Comparison of ENCODE assay signal across 14 cellular contexts in the genomic region with DNA sequence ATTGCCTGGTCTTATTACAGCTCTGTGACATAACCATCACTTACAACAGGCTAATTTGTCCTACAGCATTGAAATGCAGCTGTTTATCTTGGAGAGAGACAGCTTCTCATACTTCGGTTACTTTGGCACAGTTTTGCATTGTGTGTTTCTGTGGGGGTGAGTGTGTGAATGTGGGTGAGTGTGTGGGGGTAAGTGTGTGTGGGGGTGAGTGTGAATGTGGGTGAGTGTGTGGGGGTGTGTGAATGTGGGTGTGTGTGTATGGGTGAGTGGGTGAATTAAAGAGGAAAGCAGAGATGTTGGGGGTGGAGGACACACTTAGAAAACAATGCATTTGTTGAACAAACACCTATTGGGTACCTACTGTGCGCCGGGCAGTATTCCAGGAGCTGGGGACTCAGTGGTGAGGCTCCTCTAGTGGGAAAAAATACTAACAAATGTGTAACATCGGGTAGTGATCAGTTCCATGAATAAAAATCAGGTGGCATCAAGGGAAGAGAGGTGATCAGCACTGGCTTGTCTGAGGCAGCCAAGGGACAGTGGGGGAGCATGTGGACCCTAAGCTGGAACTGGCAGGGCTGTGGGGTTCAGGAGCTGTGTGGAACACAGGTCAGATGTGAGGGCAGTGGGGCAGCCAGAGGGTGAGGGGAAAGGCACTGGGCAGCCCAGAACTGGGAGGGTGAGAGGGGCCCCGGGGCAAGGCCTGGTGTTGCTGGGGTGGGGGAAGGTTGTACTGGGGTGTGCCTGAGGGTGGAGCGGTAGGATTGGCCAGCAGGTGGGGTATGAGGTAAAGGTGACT. TPM values are rescaled to one million over a fixed set of nuclear protein-coding genes. Genes with fewer than 3 reads are reported as not detected.
DNase-seq lines count a peak whose midpoint lies in the region; ATAC-seq and TF ChIP-seq lines count a peak whose summit lies in the region.
"Had no signal": no experiment of that assay in that cellular context is flagged by ENCODE, and none has a peak within 500 bp of the region (broad histone marks: within the 10 kb centered on the region; RNA-seq: fewer than 3 reads in every experiment).

No MANE protein-coding gene starts in this region.

- H3K4me1 Mint-ChIP-seq in activated CD8-positive, alpha-beta T cell treated with anti-CD3 and anti-CD28 coated beads for 36 hours (ENCODE audit: low read depth): peaks cover 3% of the 10 kb centered on the region
- H3K4me1 Mint-ChIP-seq in activated CD8-positive, alpha-beta T cell treated with anti-CD3 and anti-CD28 coated beads, Interleukin-2, amount 10 ng/mL, durations not matched to agents 7 days and 5 days (ENCODE audit: low read depth): no peaks in the 10 kb centered on the region
- H3K4me1 Mint-ChIP-seq: activated naive CD4-positive, alpha-beta T cell treated with anti-CD3 and anti-CD28 coated beads, Interleukin-2, amount 10 ng/mL, durations not matched to agents 7 days and 5 days; nephron progenitor cell had no signal

- H3K4me1 ChIP-seq in RWPE2 (ENCODE audit: insufficient read depth, poor library complexity, severe bottlenecking) (no peaks in the 10 kb centered on the region), upper lobe of left lung (peaks cover 0 to 11% (median 4%) of the 10 kb centered on the region in 4 donors)

- no peak for TF ChIP-seq POLR2A in upper lobe of left lung (IDR thresholded peaks at IDR 0.05)

- DNase-seq in activated CD8-positive, alpha-beta T cell treated with anti-CD3 and anti-CD28 coated beads for 36 hours: no peak
- DNase-seq in activated CD8-positive, alpha-beta T cell treated with anti-CD3 and anti-CD28 coated beads, Interleukin-2, amount 10 ng/mL, durations not matched to agents 7 days and 5 days: no peak
- DNase-seq in RWPE2 (ENCODE audit: low spot score): no peak
- peak in 1 of 2 donors; percentile 52 for DNase-seq in left colon
- peak in 1 of 2 donors; percentile 43 for DNase-seq in upper lobe of left lung
- no peak for DNase-seq in C1 segment of cervical spinal cord (lab: John Stamatoyannopoulos, UW)
- DNase-seq in MV-4-11 (lab: John Stamatoyannopoulos, UW): no peak
- DNase-seq: activated naive CD4-positive, alpha-beta T cell treated with anti-CD3 and anti-CD28 coated beads, Interleukin-2, amount 10 ng/mL, durations not matched to agents 7 days and 5 days; head of caudate nucleus; left cardiac atrium; NCI-H2081 treated with DMSO at 0.1 percent for 48 hours; nephron progenitor cell; NK-92 treated with Interleukin-12 subunit alpha and Interleukin-12 subunit beta, amount 100 ng/mL, for 24 hours had no signal

- 77 to 79% methylated on average over 6 of the region's 6 CpGs for WGBS in upper lobe of left lung, 2 donors

- H3K9me3 ChIP-seq in RWPE2 (ENCODE audit: severe bottlenecking) (no peaks in the 10 kb centered on the region), upper lobe of left lung (no peaks in the 10 kb centered on the region)

- no peak overlapping the region for H3K27ac Mint-ChIP-seq in activated CD8-positive, alpha-beta T cell treated with anti-CD3 and anti-CD28 coated beads for 36 hours
- no peak overlapping the region for H3K27ac Mint-ChIP-seq in activated CD8-positive, alpha-beta T cell treated with anti-CD3 and anti-CD28 coated beads, Interleukin-2, amount 10 ng/mL, durations not matched to agents 7 days and 5 days
- H3K27ac Mint-ChIP-seq: activated naive CD4-positive, alpha-beta T cell treated with anti-CD3 and anti-CD28 coated beads, Interleukin-2, amount 10 ng/mL, durations not matched to agents 7 days and 5 days; nephron progenitor cell had no signal

- TF ChIP-seq EP300 in upper lobe of left lung (IDR thresholded peaks at IDR 0.05): no peak

- H3K27ac ChIP-seq in RWPE2 (ENCODE audit: poor library complexity, severe bottlenecking): no peak overlapping the region
- H3K27ac ChIP-seq in upper lobe of left lung: peak overlapping the region in 1 of 4 donors; percentile 38

- CTCF ChIA-PET in activated CD8-positive, alpha-beta T cell treated with anti-CD3 and anti-CD28 coated beads for 36 hours (lab: Charles Lee): interaction anchor here (0.8 to 1.5 kb wide), 3 partner anchors 9 to 184 kb away, joined by 3 to 5 read pairs (median 3); no protein-coding TSS in a partner anchor
- CTCF ChIA-PET in activated CD8-positive, alpha-beta T cell treated with anti-CD3 and anti-CD28 coated beads, Interleukin-2, amount 10 ng/mL, durations not matched to agents 7 days and 5 days (lab: Charles Lee): interaction anchor here (1.0 to 1.3 kb wide), 2 partner anchors 104 to 184 kb away, joined by 3 to 4 read pairs; no protein-coding TSS in a partner anchor

- no peaks in the 10 kb centered on the region for H3K27me3 Mint-ChIP-seq in activated CD8-positive, alpha-beta T cell treated with anti-CD3 and anti-CD28 coated beads for 36 hours
- H3K27me3 Mint-ChIP-seq in activated CD8-positive, alpha-beta T cell treated with anti-CD3 and anti-CD28 coated beads, Interleukin-2, amount 10 ng/mL, durations not matched to agents 7 days and 5 days (ENCODE audit: low read depth): no peaks in the 10 kb centered on the region
- H3K27me3 Mint-ChIP-seq: activated naive CD4-positive, alpha-beta T cell treated with anti-CD3 and anti-CD28 coated beads, Interleukin-2, amount 10 ng/mL, durations not matched to agents 7 days and 5 days had no signal

- intact Hi-C loops in activated CD8-positive, alpha-beta T cell treated with anti-CD3 and anti-CD28 coated beads for 36 hours (cut with micrococcal nuclease): no loop called here
- intact Hi-C loops in left colon (cut with DNase I, micrococcal nuclease): no loop called here

- ATAC-seq in activated CD8-positive, alpha-beta T cell treated with anti-CD3 and anti-CD28 coated beads for 36 hours: peak; percentile 34
- no peak for ATAC-seq in activated CD8-positive, alpha-beta T cell treated with anti-CD3 and anti-CD28 coated beads, Interleukin-2, amount 10 ng/mL, durations not matched to agents 7 days and 5 days
- ATAC-seq in RWPE2 (ENCODE audit: low read depth) (peak; percentile 54; the same call in 2 of the 3 replicates), left colon (peak; percentile 58), upper lobe of left lung (ENCODE audit: low FRiP score in 2 of 2) (peak; percentile 16 to 60), GM18867 (IDR thresholded peaks at IDR 0.05; ENCODE audit: unreplicated experiment) (no peak)

- peaks cover 25% of the 10 kb centered on the region for H3K36me3 ChIP-seq in RWPE2 (ENCODE audit: low read depth)
- peaks cover 8 to 32% (median 22%) of the 10 kb centered on the region in 4 donors for H3K36me3 ChIP-seq in upper lobe of left lung

- no peak overlapping the region for H3K4me3 ChIP-seq in RWPE2 (ENCODE audit: severe bottlenecking)
- H3K4me3 ChIP-seq in upper lobe of left lung: no peak overlapping the region

- H3K9me3 Mint-ChIP-seq in activated CD8-positive, alpha-beta T cell treated with anti-CD3 and anti-CD28 coated beads for 36 hours: no peaks in the 10 kb centered on the region
- H3K9me3 Mint-ChIP-seq in activated CD8-positive, alpha-beta T cell treated with anti-CD3 and anti-CD28 coated beads, Interleukin-2, amount 10 ng/mL, durations not matched to agents 7 days and 5 days (ENCODE audit: insufficient read depth): no peaks in the 10 kb centered on the region
- H3K9me3 Mint-ChIP-seq: activated naive CD4-positive, alpha-beta T cell treated with anti-CD3 and anti-CD28 coated beads, Interleukin-2, amount 10 ng/mL, durations not matched to agents 7 days and 5 days; nephron progenitor cell had no signal

- H3K27me3 ChIP-seq in RWPE2 (ENCODE audit: insufficient read depth, poor library complexity, severe bottlenecking): no peaks in the 10 kb centered on the region
- no peaks in the 10 kb centered on the region for H3K27me3 ChIP-seq in upper lobe of left lung

- peaks cover 27% of the 10 kb centered on the region for H3K36me3 Mint-ChIP-seq in activated CD8-positive, alpha-beta T cell treated with anti-CD3 and anti-CD28 coated beads for 36 hours (ENCODE audit: low read depth)
- peaks cover 12% of the 10 kb centered on the region for H3K36me3 Mint-ChIP-seq in activated CD8-positive, alpha-beta T cell treated with anti-CD3 and anti-CD28 coated beads, Interleukin-2, amount 10 ng/mL, durations not matched to agents 7 days and 5 days (ENCODE audit: low read depth)

- TF ChIP-seq CTCF in activated CD8-positive, alpha-beta T cell treated with anti-CD3 and anti-CD28 coated beads for 36 hours (IDR thresholded peaks at IDR 0.05): no peak
- TF ChIP-seq CTCF in RWPE2 (IDR thresholded peaks at IDR 0.05; ENCODE audit: poor library complexity, severe bottlenecking) (no peak), upper lobe of left lung (IDR thresholded peaks at IDR 0.05) (no peak)

- no peak overlapping the region for H3K4me3 Mint-ChIP-seq in activated CD8-positive, alpha-beta T cell treated with anti-CD3 and anti-CD28 coated beads for 36 hours
- no peak overlapping the region for H3K4me3 Mint-ChIP-seq in activated CD8-positive, alpha-beta T cell treated with anti-CD3 and anti-CD28 coated beads, Interleukin-2, amount 10 ng/mL, durations not matched to agents 7 days and 5 days
- H3K4me3 Mint-ChIP-seq: activated naive CD4-positive, alpha-beta T cell treated with anti-CD3 and anti-CD28 coated beads, Interleukin-2, amount 10 ng/mL, durations not matched to agents 7 days and 5 days; nephron progenitor cell had no signal

- POLR2A ChIA-PET in activated CD8-positive, alpha-beta T cell treated with anti-CD3 and anti-CD28 coated beads for 36 hours (lab: Charles Lee): interaction anchor here (0.8 to 1.2 kb wide), 2 partner anchors 18 to 127 kb away, joined by 3 read pairs; no protein-coding TSS in a partner anchor
- POLR2A ChIA-PET in activated CD8-positive, alpha-beta T cell treated with anti-CD3 and anti-CD28 coated beads, Interleukin-2, amount 10 ng/mL, durations not matched to agents 7 days and 5 days (lab: Charles Lee): no interaction called here

RNA-seq across cellular contexts. Expression of a gene that starts 44.1 kb away (rescaled TPM):
- total RNA-seq in activated CD8-positive, alpha-beta T cell treated with anti-CD3 and anti-CD28 coated beads for 36 hours: 1 to 10 TPM; 1.0 to 1.4 TPM
- total RNA-seq in activated CD8-positive, alpha-beta T cell treated with anti-CD3 and anti-CD28 coated beads, Interleukin-2, amount 10 ng/mL, durations not matched to agents 7 days and 5 days: under 1 TPM; 0.91 to 0.95 TPM
- total RNA-seq in left colon (100 to 1,000 TPM; 186 to 331 TPM), upper lobe of left lung (10 to 100 TPM; 14.9 to 56.6 (median 31.6) TPM)

Comparison
In these comparisons a context has a peak if more than half of its experiments do, and no peak if none do; other contexts are left out.
1. ATAC-seq: peak in activated CD8-positive, alpha-beta T cell treated with anti-CD3 and anti-CD28 coated beads for 36 hours (single experiment), RWPE2 (single experiment), left colon (single experiment) and upper lobe of left lung (2 of 2); none in activated CD8-positive, alpha-beta T cell treated with anti-CD3 and anti-CD28 coated beads, Interleukin-2, amount 10 ng/mL, durations not matched to agents 7 days and 5 days (single experiment) and GM18867 (single experiment).
2. RNA of a gene that starts 44.1 kb away (total RNA-seq): 186 to 331 TPM in left colon and 14.9 to 56.6 TPM in upper lobe of left lung; 1.0 to 1.4 TPM in activated CD8-positive, alpha-beta T cell treated with anti-CD3 and anti-CD28 coated beads for 36 hours and 0.91 to 0.95 TPM in activated CD8-positive, alpha-beta T cell treated with anti-CD3 and anti-CD28 coated beads, Interleukin-2, amount 10 ng/mL, durations not matched to agents 7 days and 5 days; every median in the first group is over 4 times any median in the second.